Comparison of ENCODE assay signal across 13 cellular contexts in genomic region chr3:115272036-115272824, GRCh38.
DNase-seq lines count a peak whose midpoint lies in the region; ATAC-seq and TF ChIP-seq lines count a peak whose summit lies in the region.
"Had no signal": no experiment of that assay in that cellular context is flagged by ENCODE, and none has a peak within 500 bp of the region (broad histone marks: within the 10 kb centered on the region; RNA-seq: fewer than 3 reads in every experiment).

No MANE protein-coding gene starts in this region.

- in situ Hi-C loops in astrocyte of the spinal cord (cut with HindIII; ENCODE audit: low sequenced_read_pairs), result no loop called here

- no peak for ATAC-seq in stimulated activated naive CD8-positive, alpha-beta T cell treated with anti-CD3 and anti-CD28 coated beads, Interleukin-15, amount 100 ng/mL, for 72 hours
- ATAC-seq: stimulated activated effector memory CD8-positive, alpha-beta T cell treated with anti-CD3 and anti-CD28 coated beads, Interleukin-12 subunit alpha, Interleukin-12 subunit beta, amount 100 ng/mL, for 72 hours had no signal

- H3K4me1 ChIP-seq in CD4-positive, alpha-beta memory T cell (ENCODE audit: insufficient read depth, low read length), result no peaks in the 10 kb centered on the region
- H3K4me1 ChIP-seq in right atrium auricular region, result peaks cover 0 to 4% of the 10 kb centered on the region in 2 donors

- H3K4me3 ChIP-seq in astrocyte of the spinal cord (ENCODE audit: low read depth, low read length) (no peak overlapping the region), right atrium auricular region (no peak overlapping the region)
- H3K4me3 ChIP-seq in CD4-positive, alpha-beta memory T cell (ENCODE audit: low read length in 2 of 2), result no peak overlapping the region
- H3K4me3 ChIP-seq: lung had no signal

- H3K9me3 ChIP-seq in CD4-positive, alpha-beta memory T cell (ENCODE audit: control insufficient read depth in 1 of 2, low read length in 2 of 2), result no peaks in the 10 kb centered on the region
- H3K9me3 ChIP-seq in right atrium auricular region, result no peaks in the 10 kb centered on the region

- no peaks in the 10 kb centered on the region for H3K27me3 ChIP-seq in CD4-positive, alpha-beta memory T cell (ENCODE audit: insufficient read depth, low read length)
- no peaks in the 10 kb centered on the region for H3K27me3 ChIP-seq in right atrium auricular region

- CTCF ChIA-PET in CD4-positive, alpha-beta memory T cell (lab: Charles Lee; ENCODE audit: partially characterized antibody), result no interaction called here

- intact Hi-C loops in CD4-positive, alpha-beta memory T cell (cut with micrococcal nuclease), result no loop called here

- H3K4me3 Mint-ChIP-seq in CD4-positive, alpha-beta memory T cell, result no peak overlapping the region
- H3K4me3 Mint-ChIP-seq in stimulated activated naive CD8-positive, alpha-beta T cell treated with anti-CD3 and anti-CD28 coated beads, Interleukin-15, amount 100 ng/mL, for 72 hours, result no peak overlapping the region
- H3K4me3 Mint-ChIP-seq: activated T-helper 1 cell treated with anti-CD3 and anti-CD28 coated beads, Interleukin-12 subunit alpha, Interleukin-12 subunit beta, Interleukin-2, Interleukin-4 antibody, amounts not matched to agents 30 ng/mL and 10 ng/mL and 1 ng/mL, durations not matched to agents 14 hours and 24 hours and 36 hours; dendritic cell treated with granulocyte-macrophage colony-stimulating factor and Interleukin-4, amounts not matched to agents 40 ng/mL and 50 ng/mL, for 4 days; stimulated activated effector memory CD8-positive, alpha-beta T cell treated with anti-CD3 and anti-CD28 coated beads, Interleukin-12 subunit alpha, Interleukin-12 subunit beta, amount 100 ng/mL, for 72 hours had no signal

- H3K27ac Mint-ChIP-seq in CD4-positive, alpha-beta memory T cell, result no peak overlapping the region
- H3K27ac Mint-ChIP-seq in stimulated activated naive CD8-positive, alpha-beta T cell treated with anti-CD3 and anti-CD28 coated beads, Interleukin-15, amount 100 ng/mL, for 72 hours, result no peak overlapping the region
- H3K27ac Mint-ChIP-seq: activated T-helper 1 cell treated with anti-CD3 and anti-CD28 coated beads, Interleukin-12 subunit alpha, Interleukin-12 subunit beta, Interleukin-2, Interleukin-4 antibody, amounts not matched to agents 30 ng/mL and 10 ng/mL and 1 ng/mL, durations not matched to agents 14 hours and 24 hours and 36 hours; dendritic cell treated with granulocyte-macrophage colony-stimulating factor and Interleukin-4, amounts not matched to agents 40 ng/mL and 50 ng/mL, for 4 days; stimulated activated effector memory CD8-positive, alpha-beta T cell treated with anti-CD3 and anti-CD28 coated beads, Interleukin-12 subunit alpha, Interleukin-12 subunit beta, amount 100 ng/mL, for 72 hours had no signal

- POLR2A ChIA-PET in CD4-positive, alpha-beta memory T cell (lab: Charles Lee; ENCODE audit: partially characterized antibody), result no interaction called here

- no peaks in the 10 kb centered on the region for H3K4me1 Mint-ChIP-seq in CD4-positive, alpha-beta memory T cell
- no peaks in the 10 kb centered on the region for H3K4me1 Mint-ChIP-seq in stimulated activated naive CD8-positive, alpha-beta T cell treated with anti-CD3 and anti-CD28 coated beads, Interleukin-15, amount 100 ng/mL, for 72 hours
- H3K4me1 Mint-ChIP-seq: stimulated activated effector memory CD8-positive, alpha-beta T cell treated with anti-CD3 and anti-CD28 coated beads, Interleukin-12 subunit alpha, Interleukin-12 subunit beta, amount 100 ng/mL, for 72 hours had no signal

- H3K36me3 Mint-ChIP-seq in CD4-positive, alpha-beta memory T cell, result peaks cover 0 to 4% of the 10 kb centered on the region in 2 donors
- H3K36me3 Mint-ChIP-seq: stimulated activated effector memory CD8-positive, alpha-beta T cell treated with anti-CD3 and anti-CD28 coated beads, Interleukin-12 subunit alpha, Interleukin-12 subunit beta, amount 100 ng/mL, for 72 hours had no signal

- no peaks in the 10 kb centered on the region for H3K27me3 Mint-ChIP-seq in CD4-positive, alpha-beta memory T cell
- no peaks in the 10 kb centered on the region for H3K27me3 Mint-ChIP-seq in stimulated activated naive CD8-positive, alpha-beta T cell treated with anti-CD3 and anti-CD28 coated beads, Interleukin-15, amount 100 ng/mL, for 72 hours

- H3K36me3 ChIP-seq in CD4-positive, alpha-beta memory T cell (ENCODE audit: insufficient read depth, low read length), result no peaks in the 10 kb centered on the region
- no peaks in the 10 kb centered on the region for H3K36me3 ChIP-seq in right atrium auricular region

- DNase-seq in Ammon's horn (ENCODE audit: low spot score), result peak; percentile 77
- DNase-seq in NCI-H1092 (lab: John Stamatoyannopoulos, UW), result peak; percentile 25
- peak; percentile 91 for DNase-seq in astrocyte of the spinal cord (ENCODE audit: low read depth, low spot score)
- peak; percentile 17 for DNase-seq in kidney glomerular epithelial cell (lab: John Stamatoyannopoulos, UW)
- no peak for DNase-seq in CD4-positive, alpha-beta memory T cell
- DNase-seq in NK-92 treated with Interleukin-12 subunit alpha and Interleukin-12 subunit beta, amount 100 ng/mL, for 24 hours (lab: John Stamatoyannopoulos, UW), result no peak
- DNase-seq in stimulated activated naive CD8-positive, alpha-beta T cell treated with anti-CD3 and anti-CD28 coated beads, Interleukin-15, amount 100 ng/mL, for 72 hours, result no peak
- no peak for DNase-seq in right atrium auricular region (ENCODE audit: low spot score)
- DNase-seq: T-helper 9 cell had no signal

- no peak overlapping the region for H3K27ac ChIP-seq in CD4-positive, alpha-beta memory T cell (ENCODE audit: low read depth, low read length)
- no peak overlapping the region for H3K27ac ChIP-seq in right atrium auricular region

- TF ChIP-seq CTCF in astrocyte of the spinal cord (IDR thresholded peaks at IDR 0.05; ENCODE audit: low read depth, low read length) (no peak), right atrium auricular region (IDR thresholded peaks at IDR 0.05) (no peak)

- peaks cover 0 to 3% (median 0%) of the 10 kb centered on the region in 8 donors for H3K9me3 Mint-ChIP-seq in CD4-positive, alpha-beta memory T cell
- no peaks in the 10 kb centered on the region for H3K9me3 Mint-ChIP-seq in stimulated activated naive CD8-positive, alpha-beta T cell treated with anti-CD3 and anti-CD28 coated beads, Interleukin-15, amount 100 ng/mL, for 72 hours
- H3K9me3 Mint-ChIP-seq: activated T-helper 1 cell treated with anti-CD3 and anti-CD28 coated beads, Interleukin-12 subunit alpha, Interleukin-12 subunit beta, Interleukin-2, Interleukin-4 antibody, amounts not matched to agents 30 ng/mL and 10 ng/mL and 1 ng/mL, durations not matched to agents 14 hours and 24 hours and 36 hours; dendritic cell treated with granulocyte-macrophage colony-stimulating factor and Interleukin-4, amounts not matched to agents 40 ng/mL and 50 ng/mL, for 4 days; stimulated activated effector memory CD8-positive, alpha-beta T cell treated with anti-CD3 and anti-CD28 coated beads, Interleukin-12 subunit alpha, Interleukin-12 subunit beta, amount 100 ng/mL, for 72 hours had no signal

Comparison
In these comparisons a context has a peak if more than half of its experiments do, and no peak if none do; other contexts are left out.
1. DNase-seq: peak in Ammon's horn (single experiment), NCI-H1092 (single experiment), astrocyte of the spinal cord (single experiment) and kidney glomerular epithelial cell (single experiment); none in CD4-positive, alpha-beta memory T cell (0 of 5), NK-92 treated with Interleukin-12 subunit alpha and Interleukin-12 subunit beta, amount 100 ng/mL, for 24 hours (single experiment), stimulated activated naive CD8-positive, alpha-beta T cell treated with anti-CD3 and anti-CD28 coated beads, Interleukin-15, amount 100 ng/mL, for 72 hours (0 of 2) and right atrium auricular region (single experiment).